ENCODE assay signal across 15 cellular contexts in the genomic region with DNA sequence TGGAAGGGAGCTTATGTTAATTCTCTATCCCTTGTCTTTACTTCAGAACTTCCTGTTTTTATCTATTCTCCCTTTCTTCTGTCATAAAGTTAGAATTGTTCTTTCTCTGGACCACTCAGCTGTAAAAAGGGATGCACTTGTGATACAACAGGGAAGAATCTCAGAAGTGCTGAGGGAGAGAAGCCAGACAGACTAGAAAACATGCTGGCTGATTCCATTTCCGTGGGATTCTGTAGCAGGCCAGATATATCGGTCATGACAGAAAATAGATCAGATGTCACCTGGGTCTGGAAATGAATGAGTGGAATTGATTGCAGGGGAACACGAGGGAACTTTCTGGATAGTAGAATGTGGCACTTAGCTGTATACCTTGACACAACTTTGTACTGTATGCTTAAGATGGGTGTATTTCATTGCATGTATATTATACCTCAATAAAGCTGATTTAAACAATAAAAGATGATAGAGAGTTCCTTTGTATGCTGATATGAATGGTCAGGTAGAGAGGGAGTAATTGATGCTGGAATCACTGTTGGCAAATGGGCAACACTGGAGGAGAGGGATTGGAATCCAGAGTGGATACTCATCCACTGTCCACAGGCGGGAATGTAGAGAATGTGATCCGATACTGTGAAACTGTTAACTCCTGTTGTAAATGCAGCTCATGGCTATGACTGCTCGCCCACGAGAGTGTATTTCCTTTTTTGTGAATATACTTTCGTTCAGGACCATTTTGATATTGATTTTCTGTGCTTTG. TPM values are rescaled to one million over a fixed set of nuclear protein-coding genes. Genes with fewer than 3 reads are reported as not detected.
DNase-seq lines count a peak whose midpoint lies in the region; ATAC-seq and TF ChIP-seq lines count a peak whose summit lies in the region.
"Had no signal": no experiment of that assay in that cellular context is flagged by ENCODE, and none has a peak within 500 bp of the region (broad histone marks: within the 10 kb centered on the region; RNA-seq: fewer than 3 reads in every experiment).

No MANE protein-coding gene starts in this region.

- H3K4me1 Mint-ChIP-seq in MCF 10A (ENCODE audit: insufficient read depth, unreplicated experiment) (peaks cover 19% of the 10 kb centered on the region), immature natural killer cell (peaks cover 14 to 19% of the 10 kb centered on the region in 2 donors)
- peaks cover 16% of the 10 kb centered on the region for H3K4me1 Mint-ChIP-seq in stimulated activated memory B cell treated with anti-CD40 and anti-IgM and Interleukin-4, amounts not matched to agents 10 μg/mL and 1 μg/mL and 100 μg/mL, for 72 hours

- POLR2A ChIA-PET in MCF 10A (lab: Yijun Ruan, JAX): interaction anchor here (0.6 to 2.1 kb wide), 8 partner anchors 9 to 236 kb away, joined by 3 to 8 read pairs (median 4); no protein-coding TSS in a partner anchor

- no peak overlapping the region for H3K27ac ChIP-seq in breast epithelium
- peak overlapping the region in 2 of 4 donors; percentile 7 to 49 for H3K27ac ChIP-seq in transverse colon
- H3K27ac ChIP-seq: body of pancreas, upper lobe of right lung had no signal

- no peaks in the 10 kb centered on the region for H3K27me3 Mint-ChIP-seq in MCF 10A (ENCODE audit: insufficient read depth, unreplicated experiment)
- H3K27me3 Mint-ChIP-seq in immature natural killer cell (ENCODE audit: low read depth in 3 of 3): no peaks in the 10 kb centered on the region
- H3K27me3 Mint-ChIP-seq in stimulated activated memory B cell treated with anti-CD40 and anti-IgM and Interleukin-4, amounts not matched to agents 10 μg/mL and 1 μg/mL and 100 μg/mL, for 72 hours: no peaks in the 10 kb centered on the region

- TF ChIP-seq POLR2A in breast epithelium (IDR thresholded peaks at IDR 0.05) (no peak), transverse colon (IDR thresholded peaks at IDR 0.05) (no peak)

- WGBS in transverse colon (ENCODE audit: low coverage in 1 of 2), 2 donors: 46 to 53% methylated on average over 7 to 8 of the region's 8 CpGs

- intact Hi-C loops in MCF 10A (cut with micrococcal nuclease) (no loop called here), breast epithelium (cut with DNase I; ENCODE audit: low total_unique reads) (no loop called here), transverse colon (cut with DNase I; ENCODE audit: low total_unique reads) (no loop called here)

- H3K9me3 ChIP-seq in breast epithelium (no peaks in the 10 kb centered on the region), transverse colon (no peaks in the 10 kb centered on the region)
- H3K9me3 ChIP-seq: body of pancreas, upper lobe of right lung had no signal

- H3K36me3 ChIP-seq in breast epithelium: no peaks in the 10 kb centered on the region
- H3K36me3 ChIP-seq in transverse colon: no peaks in the 10 kb centered on the region

- peak overlapping the region; percentile 80 for H3K27ac Mint-ChIP-seq in MCF 10A (ENCODE audit: low read depth, unreplicated experiment)
- peak overlapping the region in 2 of 6 donors; percentile 51 to 62 for H3K27ac Mint-ChIP-seq in immature natural killer cell
- no peak overlapping the region for H3K27ac Mint-ChIP-seq in stimulated activated memory B cell treated with anti-CD40 and anti-IgM and Interleukin-4, amounts not matched to agents 10 μg/mL and 1 μg/mL and 100 μg/mL, for 72 hours

- H3K4me3 Mint-ChIP-seq in MCF 10A (ENCODE audit: unreplicated experiment): no peak overlapping the region
- no peak overlapping the region for H3K4me3 Mint-ChIP-seq in immature natural killer cell
- no peak overlapping the region for H3K4me3 Mint-ChIP-seq in stimulated activated memory B cell treated with anti-CD40 and anti-IgM and Interleukin-4, amounts not matched to agents 10 μg/mL and 1 μg/mL and 100 μg/mL, for 72 hours
- H3K4me3 Mint-ChIP-seq: activated T-cell treated with anti-CD3 and anti-CD28 coated beads, Interleukin-2, amount 50 U/mL, for 4 hours had no signal

- H3K9me3 Mint-ChIP-seq in MCF 10A (ENCODE audit: unreplicated experiment): no peaks in the 10 kb centered on the region
- H3K9me3 Mint-ChIP-seq in immature natural killer cell: no peaks in the 10 kb centered on the region
- no peaks in the 10 kb centered on the region for H3K9me3 Mint-ChIP-seq in stimulated activated memory B cell treated with anti-CD40 and anti-IgM and Interleukin-4, amounts not matched to agents 10 μg/mL and 1 μg/mL and 100 μg/mL, for 72 hours
- H3K9me3 Mint-ChIP-seq: activated T-cell treated with anti-CD3 and anti-CD28 coated beads, Interleukin-2, amount 50 U/mL, for 4 hours had no signal

- peaks cover 25% of the 10 kb centered on the region for H3K36me3 Mint-ChIP-seq in MCF 10A (ENCODE audit: insufficient read depth, unreplicated experiment)
- H3K36me3 Mint-ChIP-seq in immature natural killer cell: peaks cover 0 to 10% (median 5%) of the 10 kb centered on the region in 3 donors
- H3K36me3 Mint-ChIP-seq in stimulated activated memory B cell treated with anti-CD40 and anti-IgM and Interleukin-4, amounts not matched to agents 10 μg/mL and 1 μg/mL and 100 μg/mL, for 72 hours: peaks cover 39% of the 10 kb centered on the region

- H3K4me3 ChIP-seq in breast epithelium (no peak overlapping the region), transverse colon (no peak overlapping the region)
- H3K4me3 ChIP-seq: body of pancreas, upper lobe of right lung had no signal

- peak; percentile 98 for ATAC-seq in SK-N-SH treated with all-trans-retinoic acid at 6 μM for 48 hours
- ATAC-seq in stimulated activated memory B cell treated with anti-CD40 and anti-IgM and Interleukin-4, amounts not matched to agents 10 μg/mL and 1 μg/mL and 100 μg/mL, for 72 hours: no peak
- ATAC-seq: activated T-cell treated with anti-CD3 and anti-CD28 coated beads, Interleukin-2, amount 50 U/mL, for 4 hours; body of pancreas had no signal

- BruUV-seq in MCF 10A (replicated peaks; lab: Mats Ljungman, UMichigan): TSS peak; percentile 7

- CTCF ChIA-PET in MCF 10A (lab: Yijun Ruan, JAX): interaction anchor here (0.6 to 1.6 kb wide), 8 partner anchors 9 to 153 kb away, joined by 3 to 7 read pairs (median 3); no protein-coding TSS in a partner anchor

- no peaks in the 10 kb centered on the region for H3K27me3 ChIP-seq in breast epithelium
- no peaks in the 10 kb centered on the region for H3K27me3 ChIP-seq in transverse colon
- H3K27me3 ChIP-seq: body of pancreas, upper lobe of right lung had no signal

- no peaks in the 10 kb centered on the region for H3K4me1 ChIP-seq in breast epithelium
- H3K4me1 ChIP-seq in transverse colon: peaks cover 0 to 20% (median 19%) of the 10 kb centered on the region in 4 donors
- H3K4me1 ChIP-seq: body of pancreas, upper lobe of right lung had no signal

- TF ChIP-seq CTCF in MCF 10A (IDR thresholded peaks at IDR 0.05; ENCODE audit: unreplicated experiment) (no peak), breast epithelium (IDR thresholded peaks at IDR 0.05) (no peak), transverse colon (IDR thresholded peaks at IDR 0.05) (no peak)

- DNase-seq in MCF 10A (ENCODE audit: unreplicated experiment) (no peak), breast epithelium (ENCODE audit: low spot score in 2 of 2) (no peak), iPS-NIHi7 (ENCODE audit: extremely low spot score) (peak; percentile 24), transverse colon (peak; percentile 16), GDM1 (lab: John Stamatoyannopoulos, UW) (no peak), immature natural killer cell (no peak)
- DNase-seq: activated T-cell treated with anti-CD3 and anti-CD28 coated beads, Interleukin-2, amount 50 U/mL, for 4 hours; body of pancreas; DMS79 treated with DMSO at 0.1 percent for 48 hours; erythroblast; NCI-H1092; Right ventricle myocardium superior; upper lobe of right lung had no signal

- in situ Hi-C loops in transverse colon (cut with MboI; ENCODE audit: low pct_ligation_motif_present in 1 of 4, low pct_unique_long_range_greater_than_20kb in 1 of 4, low sequenced_read_pairs in 3 of 4): no loop called here

- TF ChIP-seq EP300 in transverse colon (IDR thresholded peaks at IDR 0.05; ENCODE audit: low read depth): no peak

TF ChIP-seq in SK-N-SH treated with all-trans-retinoic acid at 6 μM for 48 hours, 23 proteins besides CTCF, POLR2A, EP300 and RAD21:
- TF ChIP-seq, protein P1, sequence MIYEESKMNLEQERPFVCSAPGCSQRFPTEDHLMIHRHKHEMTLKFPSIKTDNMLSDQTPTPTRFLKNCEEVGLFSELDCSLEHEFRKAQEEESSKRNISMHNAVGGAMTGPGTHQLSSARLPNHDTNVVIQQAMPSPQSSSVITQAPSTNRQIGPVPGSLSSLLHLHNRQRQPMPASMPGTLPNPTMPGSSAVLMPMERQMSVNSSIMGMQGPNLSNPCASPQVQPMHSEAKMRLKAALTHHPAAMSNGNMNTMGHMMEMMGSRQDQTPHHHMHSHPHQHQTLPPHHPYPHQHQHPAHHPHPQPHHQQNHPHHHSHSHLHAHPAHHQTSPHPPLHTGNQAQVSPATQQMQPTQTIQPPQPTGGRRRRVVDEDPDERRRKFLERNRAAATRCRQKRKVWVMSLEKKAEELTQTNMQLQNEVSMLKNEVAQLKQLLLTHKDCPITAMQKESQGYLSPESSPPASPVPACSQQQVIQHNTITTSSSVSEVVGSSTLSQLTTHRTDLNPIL (CRISPR knock-in tag; IDR thresholded peaks at IDR 0.05; ENCODE audit: low read depth): no peak
- TF ChIP-seq BACH2 (CRISPR knock-in tag; IDR thresholded peaks at IDR 0.05; ENCODE audit: borderline replicate concordance): no peak
- no peak for TF ChIP-seq ZNF565 (CRISPR knock-in tag; conservative IDR thresholded peaks at IDR 0.05; ENCODE audit: low read depth)
- TF ChIP-seq OSR1 (CRISPR knock-in tag; IDR thresholded peaks at IDR 0.05): no peak
- TF ChIP-seq CSDC2 (CRISPR knock-in tag; IDR thresholded peaks at IDR 0.05): no peak

RNA-seq across cellular contexts. Expression of a gene that starts 59.6 kb away (rescaled TPM):
- 149 and 193 TPM in 2 replicates for total RNA-seq in MCF 10A (2022)
- total RNA-seq in breast epithelium: 100 to 1,000 TPM in 2 of 3 donors, 10 to 100 TPM in 1; 78.6 to 145 (median 138) TPM
- total RNA-seq in transverse colon: 10 to 100 TPM; 27.3 to 88.3 (median 47.8) TPM
- polyA plus RNA-seq in immature natural killer cell: 100 to 1,000 TPM in 2 of 3 donors, 10 to 100 TPM in 1; 97.7 to 113 (median 112) TPM

Comparison
In these comparisons a context has a peak if more than half of its experiments do, and no peak if none do; other contexts are left out.
1. DNase-seq: peak in iPS-NIHi7 (single experiment) and transverse colon (single experiment); none in MCF 10A (single experiment), breast epithelium (0 of 2), GDM1 (single experiment) and immature natural killer cell (0 of 3).